11 cellular contexts compared by ENCODE assay signal in the genomic region with DNA sequence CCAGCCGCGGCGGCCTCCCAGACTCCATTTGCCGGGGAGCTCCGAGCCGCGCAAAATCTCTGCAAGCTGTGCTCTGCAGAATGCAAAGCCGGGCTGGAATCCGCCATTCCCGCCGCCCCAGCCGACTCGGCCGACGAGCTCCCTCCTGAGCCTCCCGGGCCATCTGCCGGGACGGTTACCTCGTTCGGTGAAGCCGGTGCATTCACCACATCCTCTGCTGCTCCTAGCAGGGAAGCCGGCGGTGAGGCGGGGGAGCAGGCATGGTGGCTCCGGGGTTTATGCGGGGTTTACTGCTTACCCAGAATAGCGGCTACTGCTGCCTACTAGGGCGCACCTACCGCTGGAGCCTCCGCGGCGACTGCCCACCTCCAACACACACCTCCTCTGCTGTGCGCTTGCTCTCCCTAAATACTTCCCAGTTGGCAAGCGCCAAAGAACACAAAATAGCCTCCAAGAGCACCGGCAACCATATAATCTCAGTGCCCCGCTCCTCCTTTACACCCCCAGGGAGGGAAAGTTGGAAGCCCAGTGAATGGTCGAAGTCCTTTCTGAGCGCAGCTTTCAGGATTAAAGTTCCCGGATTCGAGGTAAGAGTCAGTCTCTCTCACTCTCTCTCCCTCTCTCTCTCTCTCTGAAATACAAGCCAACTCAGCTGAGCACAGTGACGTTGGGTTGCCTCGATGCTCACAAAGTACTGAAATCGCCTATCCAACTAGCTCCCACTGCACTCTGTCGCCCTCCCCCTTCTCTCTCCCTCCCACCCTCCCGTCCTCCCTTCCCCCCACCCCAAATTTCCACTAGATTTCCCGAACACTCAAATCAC. TPM values are rescaled to one million over a fixed set of nuclear protein-coding genes. Genes with fewer than 3 reads are reported as not detected.
DNase-seq lines count a peak whose midpoint lies in the region; ATAC-seq and TF ChIP-seq lines count a peak whose summit lies in the region.
"Had no signal": no experiment of that assay in that cellular context is flagged by ENCODE, and none has a peak within 500 bp of the region (broad histone marks: within the 10 kb centered on the region; RNA-seq: fewer than 3 reads in every experiment).

A gene (minus strand): TSS at position 696 of the 823 bp plus-strand sequence. CDS start 2,246 bp downstream, outside the sequence.

- H3K9me3 Mint-ChIP-seq in CD14-positive monocyte, result peaks cover 0 to 41% (median 23%) of the 10 kb centered on the region in 7 donors
- H3K9me3 Mint-ChIP-seq: activated naive CD4-positive, alpha-beta T cell treated with anti-CD3 and anti-CD28 coated beads for 36 hours had no signal

- DNase-seq in ELF-1 (ENCODE audit: low read depth, low spot score) (peak; percentile 62), NCI-H1092 treated with DMSO at 0.1 percent for 48 hours (lab: John Stamatoyannopoulos, UW) (peak; percentile 38), epidermal melanocyte (ENCODE audit: insufficient read length, low spot score) (peak; percentile 40), aorta (no peak), CD14-positive monocyte (ENCODE audit: low spot score) (no peak)
- DNase-seq: activated naive CD4-positive, alpha-beta T cell treated with anti-CD3 and anti-CD28 coated beads for 36 hours; NCI-H2029 treated with DMSO at 0.1 percent for 48 hours had no signal

- TF ChIP-seq CTCF in neural cell (IDR thresholded peaks at IDR 0.05; ENCODE audit: poor library complexity, severe bottlenecking) (no peak), CD14-positive monocyte (IDR thresholded peaks at IDR 0.05) (no peak)

- H3K9ac ChIP-seq in neural cell (ENCODE audit: low read length), result no peak within 1 kb of the TSS

- intact Hi-C loops in aorta (cut with DNase I), result loop anchor here in 1 of 2 donors (10.0 kb wide), 1 partner anchor 241 kb away; no protein-coding TSS in a partner anchor
- intact Hi-C loops in CD14-positive monocyte (cut with micrococcal nuclease), result no loop called here

- no peak within 1 kb of the TSS for H3K27ac ChIP-seq in neural cell (ENCODE audit: low read length)
- H3K27ac ChIP-seq in aorta (ENCODE audit: low read depth in 1 of 2, low read length in 2 of 2), result no peak within 1 kb of the TSS

- H3K4me3 ChIP-seq in neural cell (ENCODE audit: low read length) (peak within 1 kb of the TSS; percentile 50), aorta (ENCODE audit: low read length in 2 of 2) (peak within 1 kb of the TSS in 1 of 2 donors; percentile 21)

- no peak within 1 kb of the TSS for H3K27ac Mint-ChIP-seq in CD14-positive monocyte
- H3K27ac Mint-ChIP-seq: activated naive CD4-positive, alpha-beta T cell treated with anti-CD3 and anti-CD28 coated beads for 36 hours had no signal

- H3K9me3 ChIP-seq in neural cell (ENCODE audit: low read length) (no peaks in the 10 kb centered on the region), aorta (ENCODE audit: control insufficient read depth, low read length) (no peaks in the 10 kb centered on the region)

- peak within 1 kb of the TSS in 1 of 2 donors; percentile 78 for H3K4me3 Mint-ChIP-seq in CD14-positive monocyte
- H3K4me3 Mint-ChIP-seq: activated naive CD4-positive, alpha-beta T cell treated with anti-CD3 and anti-CD28 coated beads for 36 hours had no signal

- H3K36me3 ChIP-seq in neural cell (ENCODE audit: insufficient read depth, low read length) (no peaks in the 10 kb centered on the region), aorta (ENCODE audit: control insufficient read depth in 1 of 2, insufficient read depth in 2 of 2, low read length in 1 of 2) (no peaks in the 10 kb centered on the region)

- H3K4me1 Mint-ChIP-seq in CD14-positive monocyte, result peaks cover 8% of the 10 kb centered on the region

- peaks cover 98 to 100% (median 99%) of the 10 kb centered on the region in 3 donors for H3K27me3 Mint-ChIP-seq in CD14-positive monocyte (ENCODE audit: low read depth in 3 of 3)

- WGBS in aorta, 2 donors, result 2% methylated on average over 46 of the region's 46 CpGs

- no peaks in the 10 kb centered on the region for H3F3A ChIP-seq in neural cell (ENCODE audit: insufficient read depth, low read length, poor library complexity, severe bottlenecking)

- no peak within 1 kb of the TSS for H2AFZ ChIP-seq in neural cell (ENCODE audit: low read depth, low read length)

- TF ChIP-seq RAD21 in neural cell (conservative IDR thresholded peaks at IDR 0.05), result no peak

- no peaks in the 10 kb centered on the region for H3K4me1 ChIP-seq in aorta (ENCODE audit: control insufficient read depth in 1 of 2, insufficient read depth in 2 of 2, low read length in 2 of 2)

- ATAC-seq in aorta (ENCODE audit: low FRiP score) (no peak), GM21723 (IDR thresholded peaks at IDR 0.05; ENCODE audit: unreplicated experiment) (no peak), HG03108 (IDR thresholded peaks at IDR 0.05; ENCODE audit: unreplicated experiment) (no peak)

- no peaks in the 10 kb centered on the region for H3K9me2 ChIP-seq in neural cell (ENCODE audit: insufficient read depth, low read length)

- H3K27me3 ChIP-seq in neural cell (ENCODE audit: insufficient read depth, low read depth, low read length) (peaks cover 100% of the 10 kb centered on the region), aorta (ENCODE audit: control insufficient read depth in 1 of 2, insufficient read depth in 2 of 2, low read length in 1 of 2) (peaks cover 0 to 2% of the 10 kb centered on the region in 2 donors)

- no peak for TF ChIP-seq EP300 in neural cell (conservative IDR thresholded peaks at IDR 0.05; ENCODE audit: poor library complexity, severe bottlenecking)

- H3K4me2 ChIP-seq in neural cell (ENCODE audit: low read length), result no peak within 1 kb of the TSS

- no peaks in the 10 kb centered on the region for H4K20me1 ChIP-seq in neural cell (ENCODE audit: insufficient read depth)

- H3K36me3 Mint-ChIP-seq in CD14-positive monocyte, result peaks cover 3 to 7% of the 10 kb centered on the region in 2 donors

- no peaks in the 10 kb centered on the region for H3K79me2 ChIP-seq in neural cell (replicated peaks; ENCODE audit: insufficient read depth, low read length)

TF ChIP-seq in neural cell, 6 proteins besides CTCF, POLR2A, EP300 and RAD21:
- TF ChIP-seq SMC3 (conservative IDR thresholded peaks at IDR 0.05; ENCODE audit: poor library complexity), result no peak
- no peak for TF ChIP-seq TAF1 (IDR thresholded peaks at IDR 0.05; ENCODE audit: low read depth)
- TF ChIP-seq EZH2 (IDR thresholded peaks at IDR 0.05; ENCODE audit: borderline replicate concordance, insufficient read depth, low read length, poor library complexity, severe bottlenecking), result peak; percentile 100
- no peak for TF ChIP-seq MXI1 (conservative IDR thresholded peaks at IDR 0.05; ENCODE audit: poor library complexity, severe bottlenecking)
- TF ChIP-seq POLR2AphosphoS5 (IDR thresholded peaks at IDR 0.05), result no peak
- TF ChIP-seq, protein P1, sequence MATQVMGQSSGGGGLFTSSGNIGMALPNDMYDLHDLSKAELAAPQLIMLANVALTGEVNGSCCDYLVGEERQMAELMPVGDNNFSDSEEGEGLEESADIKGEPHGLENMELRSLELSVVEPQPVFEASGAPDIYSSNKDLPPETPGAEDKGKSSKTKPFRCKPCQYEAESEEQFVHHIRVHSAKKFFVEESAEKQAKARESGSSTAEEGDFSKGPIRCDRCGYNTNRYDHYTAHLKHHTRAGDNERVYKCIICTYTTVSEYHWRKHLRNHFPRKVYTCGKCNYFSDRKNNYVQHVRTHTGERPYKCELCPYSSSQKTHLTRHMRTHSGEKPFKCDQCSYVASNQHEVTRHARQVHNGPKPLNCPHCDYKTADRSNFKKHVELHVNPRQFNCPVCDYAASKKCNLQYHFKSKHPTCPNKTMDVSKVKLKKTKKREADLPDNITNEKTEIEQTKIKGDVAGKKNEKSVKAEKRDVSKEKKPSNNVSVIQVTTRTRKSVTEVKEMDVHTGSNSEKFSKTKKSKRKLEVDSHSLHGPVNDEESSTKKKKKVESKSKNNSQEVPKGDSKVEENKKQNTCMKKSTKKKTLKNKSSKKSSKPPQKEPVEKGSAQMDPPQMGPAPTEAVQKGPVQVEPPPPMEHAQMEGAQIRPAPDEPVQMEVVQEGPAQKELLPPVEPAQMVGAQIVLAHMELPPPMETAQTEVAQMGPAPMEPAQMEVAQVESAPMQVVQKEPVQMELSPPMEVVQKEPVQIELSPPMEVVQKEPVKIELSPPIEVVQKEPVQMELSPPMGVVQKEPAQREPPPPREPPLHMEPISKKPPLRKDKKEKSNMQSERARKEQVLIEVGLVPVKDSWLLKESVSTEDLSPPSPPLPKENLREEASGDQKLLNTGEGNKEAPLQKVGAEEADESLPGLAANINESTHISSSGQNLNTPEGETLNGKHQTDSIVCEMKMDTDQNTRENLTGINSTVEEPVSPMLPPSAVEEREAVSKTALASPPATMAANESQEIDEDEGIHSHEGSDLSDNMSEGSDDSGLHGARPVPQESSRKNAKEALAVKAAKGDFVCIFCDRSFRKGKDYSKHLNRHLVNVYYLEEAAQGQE (IDR thresholded peaks at IDR 0.05; ENCODE audit: borderline replicate concordance), result no peak
TF ChIP-seq in neural cell: peak in this region for 1.

RNA-seq across cellular contexts. Expression of the gene that starts here (rescaled TPM):
- polyA plus RNA-seq in neural cell (not detected in 2 replicates), aorta (under 1 TPM in 1 of 2 donors, not detected in 1; 0.33 TPM), CD14-positive monocyte (not detected)
- not detected in 2 replicates for polyA minus RNA-seq in neural cell
- total RNA-seq in aorta, result under 1 TPM in 1 of 2 donors, not detected in 1; 0.42 TPM
- total RNA-seq: activated naive CD4-positive, alpha-beta T cell treated with anti-CD3 and anti-CD28 coated beads for 36 hours; T-helper 1 cell treated with Interleukin-12 subunit alpha and Interleukin-12 subunit beta and Interleukin-4 antibody, amounts not matched to agents 30 ng/mL and 1 ng/mL, for 36 hours had no signal

Comparison
In these comparisons a context has a peak if more than half of its experiments do, and no peak if none do; other contexts are left out.
1. DNase-seq: peak in ELF-1 (single experiment), NCI-H1092 treated with DMSO at 0.1 percent for 48 hours (single experiment) and epidermal melanocyte (single experiment); none in aorta (0 of 2) and CD14-positive monocyte (single experiment).